Comparison of ENCODE assay signal across 1 cellular context in genomic region chr12:69359531-69360347, GRCh38.
TF ChIP-seq lines count a peak whose summit lies in the region.

Gene YEATS4 (plus strand): TSS chr12:69359743. CDS start chr12:69359973, 230 bp downstream.

TF ChIP-seq in HepG2, 621 proteins besides CTCF, POLR2A, EP300 and RAD21 (continued from another document and continues in another):
- TF ChIP-seq ZBTB49 (CRISPR knock-in tag; IDR thresholded peaks at IDR 0.05; ENCODE audit: borderline replicate concordance) (no peak), ETV5 (CRISPR knock-in tag; IDR thresholded peaks at IDR 0.05; ENCODE audit: borderline replicate concordance) (peak; percentile 86), ARID5B (CRISPR knock-in tag; IDR thresholded peaks at IDR 0.05) (peak; percentile 61), PLRG1 (conservative IDR thresholded peaks at IDR 0.05) (no peak), ZNF572 (CRISPR knock-in tag; IDR thresholded peaks at IDR 0.05) (no peak), RCOR2 (CRISPR knock-in tag; IDR thresholded peaks at IDR 0.05) (no peak), MBD4 (IDR thresholded peaks at IDR 0.05; ENCODE audit: borderline replicate concordance, low read length) (no peak), TBP (CRISPR knock-in tag; IDR thresholded peaks at IDR 0.05) (no peak), ARNT (IDR thresholded peaks at IDR 0.05) (no peak), ZNF879 (CRISPR knock-in tag; IDR thresholded peaks at IDR 0.05) (no peak; the same call in 1 of the 2 replicates), ZNF775 (CRISPR knock-in tag; IDR thresholded peaks at IDR 0.05; ENCODE audit: borderline replicate concordance) (0 out of 2 replicates have a peak, but pooled peaks have one; percentile 72), IRX3 (CRISPR knock-in tag; IDR thresholded peaks at IDR 0.05; ENCODE audit: borderline replicate concordance, low read depth) (peak; percentile 88), AGO1 (IDR thresholded peaks at IDR 0.05; ENCODE audit: low read depth, low read length, poor library complexity, severe bottlenecking) (peak; percentile 56), ZNF605 (CRISPR knock-in tag; IDR thresholded peaks at IDR 0.05) (peak; percentile 97), ZNF326 (CRISPR knock-in tag; IDR thresholded peaks at IDR 0.05; ENCODE audit: borderline replicate concordance) (no peak), HHEX (CRISPR knock-in tag; IDR thresholded peaks at IDR 0.05) (no peak), AHDC1 (CRISPR knock-in tag; IDR thresholded peaks at IDR 0.05; ENCODE audit: borderline replicate concordance) (no peak), SNRNP70 (IDR thresholded peaks at IDR 0.05; ENCODE audit: low read depth, low read length) (no peak), ZBTB33 (CRISPR knock-in tag; IDR thresholded peaks at IDR 0.05) (no peak), ZNF562 (CRISPR knock-in tag; IDR thresholded peaks at IDR 0.05; ENCODE audit: borderline replicate concordance) (no peak), TOE1 (CRISPR knock-in tag; IDR thresholded peaks at IDR 0.05) (no peak), MXI1 (IDR thresholded peaks at IDR 0.05; ENCODE audit: borderline replicate concordance, low read depth, low read length) (peak; percentile 92; the same call in 2 of the 3 replicates), ZNF549 (CRISPR knock-in tag; IDR thresholded peaks at IDR 0.05) (no peak), ZNF253 (CRISPR knock-in tag; IDR thresholded peaks at IDR 0.05; ENCODE audit: borderline replicate concordance) (no peak), KDM4B (CRISPR knock-in tag; IDR thresholded peaks at IDR 0.05) (no peak), SAP130 (CRISPR knock-in tag; IDR thresholded peaks at IDR 0.05; ENCODE audit: low read depth) (peak; percentile 98), MLLT10 (CRISPR knock-in tag; IDR thresholded peaks at IDR 0.05) (no peak), ZNF574 (CRISPR knock-in tag; IDR thresholded peaks at IDR 0.05) (peak; percentile 87), ZBTB4 (CRISPR knock-in tag; IDR thresholded peaks at IDR 0.05; ENCODE audit: borderline replicate concordance) (0 out of 2 replicates have a peak, but pooled peaks have one; percentile 47), MBNL3 (CRISPR knock-in tag; conservative IDR thresholded peaks at IDR 0.05) (no peak), RXRB (CRISPR knock-in tag; IDR thresholded peaks at IDR 0.05; ENCODE audit: borderline replicate concordance) (no peak; the same call in 1 of the 2 replicates), SMAD9 (CRISPR knock-in tag; IDR thresholded peaks at IDR 0.05) (no peak), HNF4G (IDR thresholded peaks at IDR 0.05; ENCODE audit: borderline replicate concordance, low read depth, low read length) (peak; percentile 72; the same call in 1 of the 2 replicates), HNF4G (CRISPR knock-in tag; IDR thresholded peaks at IDR 0.05; ENCODE audit: borderline replicate concordance, low read depth) (peak; percentile 73), CC2D1A (CRISPR knock-in tag; IDR thresholded peaks at IDR 0.05) (no peak), REPIN1 (CRISPR knock-in tag; IDR thresholded peaks at IDR 0.05; ENCODE audit: borderline replicate concordance, low read depth) (peak; percentile 92), FOXO4 (CRISPR knock-in tag; conservative IDR thresholded peaks at IDR 0.05) (0 out of 2 replicates have a peak, but pooled peaks have one; percentile 40), ZBTB38 (CRISPR knock-in tag; IDR thresholded peaks at IDR 0.05) (no peak; the same call in none of the 2 replicates), AHR (CRISPR knock-in tag; IDR thresholded peaks at IDR 0.05) (no peak; the same call in 1 of the 2 replicates), NCOA1 (CRISPR knock-in tag; IDR thresholded peaks at IDR 0.05) (peak; percentile 79; the same call in 1 of the 2 replicates), ZSCAN21 (CRISPR knock-in tag; IDR thresholded peaks at IDR 0.05; ENCODE audit: borderline replicate concordance) (peak; percentile 58; the same call in 1 of the 2 replicates)
